ENCODE assay signal across 32 cellular contexts in genomic region chr7:72283309-72283708, GRCh38.
"Had no signal": no experiment of that assay in that cellular context is flagged by ENCODE, and none has a peak within 500 bp of the region (broad histone marks: within the 10 kb centered on the region; RNA-seq: fewer than 3 reads in every experiment).

No MANE protein-coding gene starts in this region.

- H3K27ac Mint-ChIP-seq: immature natural killer cell; naive thymus-derived CD8-positive, alpha-beta T cell; nephron; stimulated activated naive B cell treated with anti-CD40 and anti-IgM and Interleukin-4, amounts not matched to agents 10 μg/mL and 1 μg/mL and 100 μg/mL, for 72 hours had no signal

- H3K27ac ChIP-seq: left lung, lower lobe of right lung, pancreas, prostate gland, skin epidermis, stomach, testis, tibial artery, upper lobe of right lung had no signal

- H3K4me1 Mint-ChIP-seq: immature natural killer cell; naive thymus-derived CD8-positive, alpha-beta T cell; stimulated activated naive B cell treated with anti-CD40 and anti-IgM and Interleukin-4, amounts not matched to agents 10 μg/mL and 1 μg/mL and 100 μg/mL, for 72 hours had no signal

- H3K36me3 ChIP-seq: left lung, lower lobe of right lung, pancreas, prostate gland, stomach, tibial artery, upper lobe of right lung had no signal

- ATAC-seq: left colon; left lung; lower lobe of right lung; naive thymus-derived CD8-positive, alpha-beta T cell; pancreas; right cardiac atrium; sciatic nerve; stimulated activated naive B cell treated with anti-CD40 and anti-IgM and Interleukin-4, amounts not matched to agents 10 μg/mL and 1 μg/mL and 100 μg/mL, for 72 hours; stimulated activated naive CD8-positive, alpha-beta T cell treated with anti-CD3 and anti-CD28 coated beads, Interleukin-15, Interleukin-2, amounts not matched to agents 100 U/mL and 50 U/mL, for 24 hours; upper lobe of right lung had no signal

- FAIRE-seq: islet of Langerhans, kidney, pancreas, urothelium cell line had no signal

- H3K4me3 ChIP-seq: left lung, lower lobe of right lung, pancreas, prostate gland, skin epidermis, stomach, testis, tibial artery, upper lobe of right lung had no signal

- DNase-seq: hypothalamus; immature natural killer cell; kidney; left colon; left lung; lower lobe of right lung; mammary epithelial cell; mesenchymal stem cell; naive thymus-derived CD8-positive, alpha-beta T cell; nucleus accumbens; pancreas; posterior cingulate gyrus; retina; right cardiac atrium; stimulated activated CD4-positive, alpha-beta T cell treated with anti-CD3 and anti-CD28 coated beads, Interleukin-12 subunit alpha, Interleukin-12 subunit beta, amount 100 ng/mL, for 4 hours; stimulated activated CD4-positive, alpha-beta T cell treated with anti-CD3 and anti-CD28 coated beads, Interleukin-15, amount 100 ng/mL, for 24 hours; stimulated activated CD4-positive, alpha-beta T cell treated with anti-CD3 and anti-CD28 coated beads, Interleukin-2, amount 100 ng/mL, for 24 hours; stimulated activated CD4-positive, alpha-beta T cell treated with anti-CD3 and anti-CD28 coated beads, Interleukin-4, amount 100 ng/mL, for 1 hour; stimulated activated naive B cell treated with anti-CD40 and anti-IgM and Interleukin-4, amounts not matched to agents 10 μg/mL and 1 μg/mL and 100 μg/mL, for 72 hours; stimulated activated naive CD8-positive, alpha-beta T cell treated with anti-CD3 and anti-CD28 coated beads, Interleukin-15, Interleukin-2, amounts not matched to agents 100 U/mL and 50 U/mL, for 24 hours; stomach; testis; tibial artery; trophoblast cell; upper lobe of right lung had no signal

- H3K36me3 Mint-ChIP-seq: immature natural killer cell; stimulated activated naive B cell treated with anti-CD40 and anti-IgM and Interleukin-4, amounts not matched to agents 10 μg/mL and 1 μg/mL and 100 μg/mL, for 72 hours had no signal

- H3K4me1 ChIP-seq: left lung, lower lobe of right lung, pancreas, prostate gland, stomach, testis, tibial artery, upper lobe of right lung had no signal

- H3K9me3 ChIP-seq: left lung, pancreas, prostate gland, testis, tibial artery, upper lobe of right lung had no signal

- H3K27me3 Mint-ChIP-seq: stimulated activated naive B cell treated with anti-CD40 and anti-IgM and Interleukin-4, amounts not matched to agents 10 μg/mL and 1 μg/mL and 100 μg/mL, for 72 hours had no signal

- H3K27me3 ChIP-seq: left lung, pancreas, stomach, testis, tibial artery, upper lobe of right lung had no signal

- H3K4me3 Mint-ChIP-seq: immature natural killer cell; naive thymus-derived CD8-positive, alpha-beta T cell; nephron; neural crest cell; stimulated activated naive B cell treated with anti-CD40 and anti-IgM and Interleukin-4, amounts not matched to agents 10 μg/mL and 1 μg/mL and 100 μg/mL, for 72 hours had no signal
